In genomic region chr6:170306324-170307079, GRCh38 we compare ENCODE assay signal across 1 cellular context.
TF ChIP-seq lines count a peak whose summit lies in the region.

TSS of gene FAM120B (plus strand) at chr6:170306758. CDS start at chr6:170317391, 10,633 bp downstream.

TF ChIP-seq in K562, 482 proteins besides CTCF, POLR2A, EP300 and RAD21 (continued from another document and continues in another):
- TF ChIP-seq ZBTB12 (CRISPR knock-in tag; IDR thresholded peaks at IDR 0.05), result no peak
- 0 out of 2 replicates have a peak, but pooled peaks have one; percentile 16 for TF ChIP-seq NR2F6 (CRISPR knock-in tag; IDR thresholded peaks at IDR 0.05)
- TF ChIP-seq HDGF (IDR thresholded peaks at IDR 0.05), result no peak
- no peak for TF ChIP-seq ESRRB (CRISPR knock-in tag; IDR thresholded peaks at IDR 0.05; ENCODE audit: borderline replicate concordance)
- 0 out of 2 replicates have a peak, but pooled peaks have one; percentile 11 for TF ChIP-seq ATF1 (CRISPR knock-in tag; IDR thresholded peaks at IDR 0.05)
- peak; percentile 88 for TF ChIP-seq ATF1 (tag; IDR thresholded peaks at IDR 0.05)
- TF ChIP-seq ID3 (CRISPR knock-in tag; IDR thresholded peaks at IDR 0.05), result no peak
- TF ChIP-seq ID3 (tag; IDR thresholded peaks at IDR 0.05), result peak; percentile 49; the same call in 1 of the 2 replicates
- no peak for TF ChIP-seq FOXM1 (IDR thresholded peaks at IDR 0.05; ENCODE audit: low read depth)
- TF ChIP-seq FOXM1 (CRISPR knock-in tag; IDR thresholded peaks at IDR 0.05; ENCODE audit: low read depth), result peak; percentile 84; the same call in 1 of the 2 replicates
- peak; percentile 72; the same call in 1 of the 2 replicates for TF ChIP-seq SP1 (CRISPR knock-in tag; IDR thresholded peaks at IDR 0.05)
- peak in 1 of 2 experiments; percentile 76; a peak in 2 of 4 replicates for TF ChIP-seq HDAC1 (IDR thresholded peaks at IDR 0.05)
- peak; percentile 88 for TF ChIP-seq BMI1 (IDR thresholded peaks at IDR 0.05; ENCODE audit: low read length)
- TF ChIP-seq ZNF282 (CRISPR knock-in tag; IDR thresholded peaks at IDR 0.05), result 0 out of 2 replicates have a peak, but pooled peaks have one; percentile 13
- peak; percentile 62 to 71 for TF ChIP-seq E2F6 (IDR thresholded peaks at IDR 0.05; ENCODE audit: borderline replicate concordance in 1 of 2, extremely low read depth in 1 of 2, insufficient read depth in 1 of 2, insufficient read length in 1 of 2, low read depth in 1 of 2, low read length in 1 of 2, poor library complexity in 1 of 2, severe bottlenecking in 1 of 2)
- no peak for TF ChIP-seq DLX4 (CRISPR knock-in tag; IDR thresholded peaks at IDR 0.05)
- TF ChIP-seq CSDE1 (IDR thresholded peaks at IDR 0.05), result peak in 1 of 2 experiments; percentile 83; a peak in 1 of 4 replicates
- TF ChIP-seq ZBTB17 (CRISPR knock-in tag; IDR thresholded peaks at IDR 0.05), result peak; percentile 69
- no peak for TF ChIP-seq HMG20B (CRISPR knock-in tag; IDR thresholded peaks at IDR 0.05)
- TF ChIP-seq ZBTB5 (IDR thresholded peaks at IDR 0.05), result no peak
- peak; percentile 14; the same call in 1 of the 2 replicates for TF ChIP-seq ZNF12 (CRISPR knock-in tag; IDR thresholded peaks at IDR 0.05)
- TF ChIP-seq ETS2 (tag; IDR thresholded peaks at IDR 0.05; ENCODE audit: borderline replicate concordance, poor library complexity, severe bottlenecking), result no peak
- peak; percentile 42; the same call in 1 of the 2 replicates for TF ChIP-seq ZKSCAN1 (IDR thresholded peaks at IDR 0.05; ENCODE audit: low read depth, low read length)
- TF ChIP-seq JUN (IDR thresholded peaks at IDR 0.05; ENCODE audit: borderline replicate concordance, low read depth, low read length), result peak; percentile 21; the same call in 1 of the 2 replicates
- no peak; the same call in 1 of the 2 replicates for TF ChIP-seq JUN (CRISPR knock-in tag; IDR thresholded peaks at IDR 0.05; ENCODE audit: borderline replicate concordance)
- TF ChIP-seq ZNF77 (CRISPR knock-in tag; IDR thresholded peaks at IDR 0.05), result no peak
- TF ChIP-seq ETS1 (conservative IDR thresholded peaks at IDR 0.05; ENCODE audit: control insufficient read depth, low read depth, low read length), result peak; percentile 82; the same call in 1 of the 2 replicates
- TF ChIP-seq ETV5 (CRISPR knock-in tag; IDR thresholded peaks at IDR 0.05; ENCODE audit: low read depth), result peak; percentile 93
- peak; percentile 97 for TF ChIP-seq KDM5B (IDR thresholded peaks at IDR 0.05; ENCODE audit: insufficient replicate concordance, low read depth, low read length)
- TF ChIP-seq ZNF263 (CRISPR knock-in tag; IDR thresholded peaks at IDR 0.05; ENCODE audit: borderline replicate concordance), result peak; percentile 75
- peak; percentile 47; the same call in 1 of the 2 replicates for TF ChIP-seq ZNF316 (IDR thresholded peaks at IDR 0.05)
- no peak for TF ChIP-seq ZNF217 (CRISPR knock-in tag; IDR thresholded peaks at IDR 0.05)
- peak; percentile 69; the same call in 1 of the 2 replicates for TF ChIP-seq KAT8 (IDR thresholded peaks at IDR 0.05; ENCODE audit: low read depth)
- peak; percentile 96 for TF ChIP-seq SAFB (IDR thresholded peaks at IDR 0.05; ENCODE audit: borderline replicate concordance, low read depth, low read length)
- peak; percentile 89 for TF ChIP-seq SIN3B (IDR thresholded peaks at IDR 0.05; ENCODE audit: low read depth)
- no peak for TF ChIP-seq SAFB2 (IDR thresholded peaks at IDR 0.05; ENCODE audit: borderline replicate concordance, low read depth, low read length, severe bottlenecking)
- TF ChIP-seq MNT (conservative IDR thresholded peaks at IDR 0.05), result peak in 1 of 2 experiments; percentile 84; a peak in 3 of 4 replicates
- TF ChIP-seq ZNF408 (CRISPR knock-in tag; IDR thresholded peaks at IDR 0.05; ENCODE audit: low read depth), result no peak
- TF ChIP-seq ELK1 (CRISPR knock-in tag; IDR thresholded peaks at IDR 0.05), result no peak; the same call in 1 of the 2 replicates
- TF ChIP-seq PPARD (CRISPR knock-in tag; IDR thresholded peaks at IDR 0.05), result no peak
- TF ChIP-seq HDAC2 (IDR thresholded peaks at IDR 0.05), result 0 out of 2 replicates have a peak, but pooled peaks have one; percentile 23
- TF ChIP-seq ZBTB33 (CRISPR knock-in tag; IDR thresholded peaks at IDR 0.05), result peak; percentile 48; the same call in 1 of the 2 replicates
- peak; percentile 95 for TF ChIP-seq ELF2 (CRISPR knock-in tag; IDR thresholded peaks at IDR 0.05)
- TF ChIP-seq ZNF212 (CRISPR knock-in tag; IDR thresholded peaks at IDR 0.05), result no peak
- TF ChIP-seq MLLT1 (IDR thresholded peaks at IDR 0.05), result peak in 1 of 2 experiments; percentile 42; a peak in 1 of 4 replicates
- TF ChIP-seq NR2C2 (CRISPR knock-in tag; IDR thresholded peaks at IDR 0.05), result peak; percentile 92
- TF ChIP-seq NR2C2 (tag; IDR thresholded peaks at IDR 0.05), result peak; percentile 97
- TF ChIP-seq TBP (optimal IDR thresholded peaks at IDR 0.05; ENCODE audit: low read depth, low read length), result peak; percentile 67
- 0 out of 2 replicates have a peak, but pooled peaks have one; percentile 2 for TF ChIP-seq NFE2 (IDR thresholded peaks at IDR 0.05; ENCODE audit: low read depth)
- TF ChIP-seq ARID3B (CRISPR knock-in tag; IDR thresholded peaks at IDR 0.05; ENCODE audit: borderline replicate concordance), result 0 out of 2 replicates have a peak, but pooled peaks have one; percentile 54
- no peak for TF ChIP-seq SMAD3 (CRISPR knock-in tag; conservative IDR thresholded peaks at IDR 0.05)
